ENCODE assay signal across 1 cellular context in genomic region chr11:119100960-119101349, GRCh38.
TF ChIP-seq lines count a peak whose summit lies in the region.

No MANE protein-coding gene starts in this region.

TF ChIP-seq in GM23338, 12 proteins besides CTCF, POLR2A, EP300 and RAD21 (continued from another document):
- TF ChIP-seq REST (IDR thresholded peaks at IDR 0.05; ENCODE audit: unreplicated experiment) (no peak), ZNF462 (CRISPR knock-in tag; IDR thresholded peaks at IDR 0.05) (no peak)
